In genomic region chr2:51222106-51222505, GRCh38 we compare ENCODE assay signal across 32 cellular contexts.
"Had no signal": no experiment of that assay in that cellular context is flagged by ENCODE, and none has a peak within 500 bp of the region (broad histone marks: within the 10 kb centered on the region; RNA-seq: fewer than 3 reads in every experiment).

No MANE protein-coding gene starts in this region.

- H3K9me3 ChIP-seq: adrenal gland, body of pancreas, breast epithelium had no signal

- DNase-seq: activated B cell treated with CpG ODN at 0.5 μM for 24 hours; activated CD4-positive, alpha-beta memory T cell treated with anti-CD3 and anti-CD28 coated beads for 36 hours; activated CD4-positive, alpha-beta T cell treated with anti-CD3 and anti-CD28 coated beads for 4 hours; activated CD4-positive, alpha-beta T cell treated with anti-CD3 and anti-CD28 coated beads, Interleukin-2, amount 10 ng/mL, durations not matched to agents 24 days and 14 days; activated CD4-positive, alpha-beta T cell treated with anti-CD3 and anti-CD28 coated beads, Interleukin-2, amount 50 U/mL, for 1 hour; activated CD4-positive, alpha-beta T cell treated with anti-CD3 and anti-CD28 coated beads, Interleukin-2, amount 50 U/mL, for 4 hours; activated CD4-positive, CD25-positive, alpha-beta regulatory T cell treated with anti-CD3 and anti-CD28 coated beads, Interleukin-2, amount 50 U/mL, for 72 hours; activated CD8-positive, alpha-beta memory T cell treated with anti-CD3 and anti-CD28 coated beads, Interleukin-2, amount 50 U/mL, for 4 hours; activated CD8-positive, alpha-beta T cell treated with anti-CD3 and anti-CD28 coated beads for 36 hours; activated effector memory CD4-positive, alpha-beta T cell treated with anti-CD3 and anti-CD28 coated beads, Interleukin-2, amount 50 U/mL, for 16 hours; activated gamma-delta T cell treated with Interleukin-2 at 50 U/mL for 16 hours; activated naive CD4-positive, alpha-beta T cell; activated naive CD4-positive, alpha-beta T cell treated with anti-CD3 and anti-CD28 coated beads for 36 hours; activated naive CD4-positive, alpha-beta T cell treated with anti-CD3 and anti-CD28 coated beads, Interleukin-2, amount 50 U/mL, for 16 hours; activated naive CD8-positive, alpha-beta T cell treated with anti-CD3 and anti-CD28 coated beads for 36 hours; activated T-cell treated with anti-CD3 and anti-CD28 coated beads for 4 hours; activated T-cell treated with anti-CD3 and anti-CD28 coated beads, Interleukin-2, amount 50 U/mL, for 1 hour; activated T-cell treated with anti-CD3 and anti-CD28 coated beads, Interleukin-2, amount 50 U/mL, for 4 hours; activated T-cell treated with anti-CD3 and anti-CD28 coated beads, Interleukin-2, amount 50 U/mL, for 72 hours; adrenal gland; amniotic stem cell; aorta; body of pancreas; brain microvascular endothelial cell; central memory CD4-positive, alpha-beta T cell; T-helper 1 cell; T-helper 2 cell; T-helper 9 cell had no signal

- H3K27me3 ChIP-seq: adrenal gland, body of pancreas, brain microvascular endothelial cell, breast epithelium had no signal

- ATAC-seq: activated CD8-positive, alpha-beta T cell treated with anti-CD3 and anti-CD28 coated beads for 36 hours; activated naive CD4-positive, alpha-beta T cell treated with anti-CD3 and anti-CD28 coated beads, Interleukin-2, amount 50 U/mL, for 72 hours; activated T-cell treated with anti-CD3 and anti-CD28 coated beads, Interleukin-2, amount 50 U/mL, for 4 hours; activated T-cell treated with anti-CD3 and anti-CD28 coated beads, Interleukin-2, amount 50 U/mL, for 72 hours; activated T-helper 17 cell treated with anti-CD3 and anti-CD28 coated beads, Interleukin-2, amount 50 U/mL, for 72 hours; body of pancreas had no signal

- H3K36me3 ChIP-seq: adrenal gland, brain microvascular endothelial cell, breast epithelium had no signal

- H3K4me3 ChIP-seq: adrenal gland, body of pancreas, breast epithelium had no signal

- H3K27ac ChIP-seq: adrenal gland, body of pancreas, brain microvascular endothelial cell, breast epithelium, VCaP had no signal

- H3K4me1 ChIP-seq: adrenal gland, body of pancreas, breast epithelium had no signal
